7 cellular contexts compared by ENCODE assay signal in genomic region chr2:27703638-27704341, GRCh38. TPM values are rescaled to one million over a fixed set of nuclear protein-coding genes. Genes with fewer than 3 reads are reported as not detected.
DNase-seq lines count a peak whose midpoint lies in the region; TF ChIP-seq lines count a peak whose summit lies in the region.

No MANE protein-coding gene starts in this region.

- no peaks in the 10 kb centered on the region for H3K27me3 Mint-ChIP-seq in type B pancreatic cell

- DNase-seq in NCI-H1048 (lab: John Stamatoyannopoulos, UW) (peak; percentile 35), SK-N-DZ (ENCODE audit: low spot score) (peak; percentile 72), glomerular visceral epithelial cell (ENCODE audit: extremely low spot score) (peak; percentile 91), posterior cingulate gyrus (peak; percentile 59 to 97 (median 86)), type B pancreatic cell (ENCODE audit: extremely low spot score, unreplicated experiment) (peak; percentile 90)
- peak; percentile 57 to 79 (median 66) for DNase-seq in activated naive CD4-positive, alpha-beta T cell (lab: John Stamatoyannopoulos, UW)

- intact Hi-C loops in posterior cingulate gyrus (cut with DNase I), result loop anchor here (2.0 kb wide), 2 partner anchors 693 to 749 kb away; no protein-coding TSS in a partner anchor

- no peaks in the 10 kb centered on the region for H3K36me3 Mint-ChIP-seq in type B pancreatic cell

- H3K27ac Mint-ChIP-seq in type B pancreatic cell, result peak overlapping the region; percentile 60

- peaks cover 14% of the 10 kb centered on the region for H3K4me1 Mint-ChIP-seq in type B pancreatic cell (ENCODE audit: unreplicated experiment)

- H3K9me3 Mint-ChIP-seq in type B pancreatic cell, result no peaks in the 10 kb centered on the region

- TF ChIP-seq CTCF in GM12873 (IDR thresholded peaks at IDR 0.05; ENCODE audit: insufficient read depth, low read depth, low read length, missing control alignments) (peak; percentile 89), type B pancreatic cell (conservative IDR thresholded peaks at IDR 0.05) (peak; percentile 96)

- H3K4me3 Mint-ChIP-seq in type B pancreatic cell, result no peak overlapping the region

RNA-seq across cellular contexts. Expression of gene SLC4A1AP, which starts 40.1 kb away (rescaled TPM):
- 22.4 and 24.3 TPM in 2 replicates for polyA plus RNA-seq in SK-N-DZ (2014; cell fraction: cytosol; rRNA removed)
- polyA plus RNA-seq in SK-N-DZ (2014; cell fraction: nucleus; rRNA removed), result 19.9 and 20.8 TPM in 2 replicates
- 17.7 and 20.7 TPM in 2 replicates for total RNA-seq in type B pancreatic cell (ENCODE audit: low replicate concordance)

RNA-seq across cellular contexts. Expression of gene SUPT7L, which starts 40.4 kb away (rescaled TPM):
- 35.9 and 36.2 TPM in 2 replicates for polyA plus RNA-seq in SK-N-DZ (2014; cell fraction: cytosol; rRNA removed)
- polyA plus RNA-seq in SK-N-DZ (2014; cell fraction: nucleus; rRNA removed), result 85.5 and 92.3 TPM in 2 replicates
- total RNA-seq in type B pancreatic cell (ENCODE audit: low replicate concordance), result 31.4 and 39.8 TPM in 2 replicates

Comparison
In these comparisons a context has a peak if more than half of its experiments do, and no peak if none do; other contexts are left out.
1. Peak in every context shown above with its lines: DNase-seq.
2. DNase-seq: peak in every context shown above with its lines; median percentile 91 in glomerular visceral epithelial cell; 90 in type B pancreatic cell; 86 in posterior cingulate gyrus; 72 in SK-N-DZ; 66 in activated naive CD4-positive, alpha-beta T cell; 35 in NCI-H1048.